8 cellular contexts compared by ENCODE assay signal in genomic region chr19:39996811-39997594, GRCh38. TPM values are rescaled to one million over a fixed set of nuclear protein-coding genes. Genes with fewer than 3 reads are reported as not detected.
DNase-seq lines count a peak whose midpoint lies in the region; ATAC-seq and TF ChIP-seq lines count a peak whose summit lies in the region.

TSS of gene ZNF546 (plus strand) at chr19:39997060. CDS start at chr19:39998327, 1,267 bp downstream.

- peaks cover 12% of the 10 kb centered on the region for H3K36me3 Mint-ChIP-seq in dendritic cell treated with granulocyte-macrophage colony-stimulating factor and Interleukin-4, amounts not matched to agents 40 ng/mL and 50 ng/mL, for 4 days (ENCODE audit: low read depth)

- peak within 1 kb of the TSS; percentile 97 for H3K4me3 Mint-ChIP-seq in dendritic cell treated with granulocyte-macrophage colony-stimulating factor and Interleukin-4, amounts not matched to agents 40 ng/mL and 50 ng/mL, for 4 days

- H3K4me1 Mint-ChIP-seq in dendritic cell treated with granulocyte-macrophage colony-stimulating factor and Interleukin-4, amounts not matched to agents 40 ng/mL and 50 ng/mL, for 4 days (ENCODE audit: low read depth), result peaks cover 15% of the 10 kb centered on the region

- intact Hi-C loops in dendritic cell treated with granulocyte-macrophage colony-stimulating factor and Interleukin-4, amounts not matched to agents 40 ng/mL and 50 ng/mL, for 4 days (cut with micrococcal nuclease), result loop anchor here (1.0 kb wide), 1 partner anchor 26 kb away; the partner anchor contains the start of gene PSMC4
- intact Hi-C loops in left lung (cut with DNase I), result no loop called here

- no peaks in the 10 kb centered on the region for H3K9me3 Mint-ChIP-seq in dendritic cell treated with granulocyte-macrophage colony-stimulating factor and Interleukin-4, amounts not matched to agents 40 ng/mL and 50 ng/mL, for 4 days

- H4K20me1 ChIP-seq in BLaER1 treated with 17β-estradiol and CSF1 and Interleukin-3, amounts not matched to agents 10 nM and 100 nM, result no peaks in the 10 kb centered on the region

- H3K4me2 ChIP-seq in BLaER1 treated with 17β-estradiol and CSF1 and Interleukin-3, amounts not matched to agents 10 nM and 100 nM, result peak within 1 kb of the TSS; percentile 81 to 99 (median 85)

- DNase-seq in NCI-H748 (lab: John Stamatoyannopoulos, UW; ENCODE audit: unreplicated experiment) (peak; percentile 93), left lung (peak; percentile 93 to 96)
- DNase-seq in activated CD4-positive, alpha-beta T cell treated with anti-CD3 and anti-CD28 coated beads, Interleukin-2, amount 50 U/mL, for 24 hours (ENCODE audit: low read depth in 1 of 2, low spot score in 1 of 2), result peak; percentile 82 to 86
- peak; percentile 87 for DNase-seq in stimulated activated CD4-positive, alpha-beta T cell treated with anti-CD3 and anti-CD28 coated beads, Interleukin-2, amount 100 ng/mL, for 4 hours (ENCODE audit: low read depth)

- no peak for TF ChIP-seq CTCF in left lung (IDR thresholded peaks at IDR 0.05)

- H3K9me3 ChIP-seq in BLaER1 treated with 17β-estradiol and CSF1 and Interleukin-3, amounts not matched to agents 10 nM and 100 nM (replicated peaks in 1 of 11), result peaks cover 20 to 31% (median 28%) of the 10 kb centered on the region in 11 experiments
- peaks cover 0 to 4% of the 10 kb centered on the region in 2 donors for H3K9me3 ChIP-seq in left lung

- peak within 1 kb of the TSS; percentile 93 for H3K27ac Mint-ChIP-seq in dendritic cell treated with granulocyte-macrophage colony-stimulating factor and Interleukin-4, amounts not matched to agents 40 ng/mL and 50 ng/mL, for 4 days

- no peaks in the 10 kb centered on the region for H3K27me3 ChIP-seq in BLaER1 treated with 17β-estradiol and CSF1 and Interleukin-3, amounts not matched to agents 10 nM and 100 nM
- no peaks in the 10 kb centered on the region for H3K27me3 ChIP-seq in left lung

- ATAC-seq in GM19351 (IDR thresholded peaks at IDR 0.05; ENCODE audit: unreplicated experiment) (peak; percentile 82), HG03558 (IDR thresholded peaks at IDR 0.05; ENCODE audit: extremely low read depth, unreplicated experiment) (peak; percentile 45), left lung (peak; percentile 99)

- no peaks in the 10 kb centered on the region for H3K27me3 Mint-ChIP-seq in dendritic cell treated with granulocyte-macrophage colony-stimulating factor and Interleukin-4, amounts not matched to agents 40 ng/mL and 50 ng/mL, for 4 days

- peaks cover 13 to 40% (median 22%) of the 10 kb centered on the region in 11 experiments for H3K36me3 ChIP-seq in BLaER1 treated with 17β-estradiol and CSF1 and Interleukin-3, amounts not matched to agents 10 nM and 100 nM
- H3K36me3 ChIP-seq in left lung, result no peaks in the 10 kb centered on the region

- peaks cover 11 to 21% (median 16%) of the 10 kb centered on the region in 10 experiments for H3K4me1 ChIP-seq in BLaER1 treated with 17β-estradiol and CSF1 and Interleukin-3, amounts not matched to agents 10 nM and 100 nM
- H3K4me1 ChIP-seq in left lung, result peaks cover 12 to 13% of the 10 kb centered on the region in 2 donors

- peak within 1 kb of the TSS; percentile 61 to 80 (median 70) for H3K4me3 ChIP-seq in BLaER1 treated with 17β-estradiol and CSF1 and Interleukin-3, amounts not matched to agents 10 nM and 100 nM
- peak within 1 kb of the TSS; percentile 47 to 69 for H3K4me3 ChIP-seq in left lung

- peak within 1 kb of the TSS; percentile 77 to 92 (median 83) for H3K27ac ChIP-seq in BLaER1 treated with 17β-estradiol and CSF1 and Interleukin-3, amounts not matched to agents 10 nM and 100 nM
- peak within 1 kb of the TSS; percentile 82 to 84 for H3K27ac ChIP-seq in left lung

- H3K9ac ChIP-seq in BLaER1 treated with 17β-estradiol and CSF1 and Interleukin-3, amounts not matched to agents 10 nM and 100 nM, result peak within 1 kb of the TSS; percentile 79 to 89 (median 83)

RNA-seq across cellular contexts. Expression of gene ZNF546, which starts in this region (rescaled TPM):
- total RNA-seq in left lung, result 1 to 10 TPM; 5.1 to 5.4 TPM

Comparison
In these comparisons a context has a peak if more than half of its experiments do, and no peak if none do; other contexts are left out.
1. Peak in every context shown above with its lines: DNase-seq, ATAC-seq, H3K4me3 ChIP-seq and H3K27ac ChIP-seq.
2. ATAC-seq: peak in every context shown above with its lines; median percentile 99 in left lung; 82 in GM19351; 45 in HG03558.